In genomic region chr1:221316491-221317056, GRCh38 we compare ENCODE assay signal across 25 cellular contexts.
DNase-seq lines count a peak whose midpoint lies in the region; ATAC-seq, FAIRE-seq and TF ChIP-seq lines count a peak whose summit lies in the region.
"Had no signal": no experiment of that assay in that cellular context is flagged by ENCODE, and none has a peak within 500 bp of the region (broad histone marks: within the 10 kb centered on the region; RNA-seq: fewer than 3 reads in every experiment).

No MANE protein-coding gene starts in this region.

- H3K4me3 ChIP-seq in A549 (no peak overlapping the region), RWPE2 (ENCODE audit: severe bottlenecking) (no peak overlapping the region), coronary artery (no peak overlapping the region), small intestine (ENCODE audit: low read depth in 1 of 2, low read length in 2 of 2) (no peak overlapping the region), prostate gland (no peak overlapping the region)
- H3K4me3 ChIP-seq: colonic mucosa, right atrium auricular region had no signal

- FAIRE-seq in A549 (lab: Jason Lieb, UNC) (no peak), small intestine (lab: Jason Lieb, UNC) (no peak)
- FAIRE-seq: endothelial cell of umbilical vein, GM19239 had no signal

- no TSS peak for BruUV-seq in Calu3 (replicated peaks; lab: Mats Ljungman, UMichigan)

- H3K9me3 Mint-ChIP-seq in Calu3 (ENCODE audit: low read depth, unreplicated experiment) = peaks cover 5% of the 10 kb centered on the region
- H3K9me3 Mint-ChIP-seq: activated B cell treated with CpG ODN at 0.5 μM for 24 hours; T-helper 1 cell treated with Interleukin-12 subunit alpha and Interleukin-12 subunit beta and Interleukin-4 antibody, amounts not matched to agents 30 μg/mL and 1 μg/mL, for 36 hours had no signal

- POLR2A ChIA-PET in A549 (lab: Yijun Ruan, JAX) = no interaction called here

- H3K36me3 ChIP-seq in RWPE2 (ENCODE audit: low read depth) = no peaks in the 10 kb centered on the region
- H3K36me3 ChIP-seq in small intestine (ENCODE audit: control insufficient read depth in 2 of 2, insufficient read depth in 2 of 2, low read length in 2 of 2) = no peaks in the 10 kb centered on the region
- H3K36me3 ChIP-seq in prostate gland = no peaks in the 10 kb centered on the region
- H3K36me3 ChIP-seq: colonic mucosa, right atrium auricular region had no signal

- CTCF ChIA-PET in A549 (lab: Yijun Ruan, JAX) = no interaction called here
- CTCF ChIA-PET in Calu3 (lab: Charles Lee) = no interaction called here

- TF ChIP-seq CTCF in A549 (IDR thresholded peaks at IDR 0.05) (no peak), Calu3 (IDR thresholded peaks at IDR 0.05; ENCODE audit: unreplicated experiment) (no peak), RWPE2 (IDR thresholded peaks at IDR 0.05; ENCODE audit: poor library complexity, severe bottlenecking) (no peak), coronary artery (IDR thresholded peaks at IDR 0.05) (no peak), prostate gland (IDR thresholded peaks at IDR 0.05) (no peak)

- H3K27ac ChIP-seq in A549 (peak overlapping the region; percentile 46 to 59), RWPE2 (ENCODE audit: poor library complexity, severe bottlenecking) (no peak overlapping the region), coronary artery (peak overlapping the region in 1 of 2 donors; percentile 30), small intestine (ENCODE audit: low read depth in 1 of 2, low read length in 1 of 2) (no peak overlapping the region), prostate gland (no peak overlapping the region)
- H3K27ac ChIP-seq: colonic mucosa, right atrium auricular region, RWPE1 had no signal

- no peak overlapping the region for H3K4me3 Mint-ChIP-seq in Calu3 (ENCODE audit: low read depth, unreplicated experiment)
- H3K4me3 Mint-ChIP-seq: activated B cell treated with CpG ODN at 0.5 μM for 24 hours; B cell; T-helper 1 cell treated with Interleukin-12 subunit alpha and Interleukin-12 subunit beta and Interleukin-4 antibody, amounts not matched to agents 30 μg/mL and 1 μg/mL, for 36 hours had no signal

- peak overlapping the region; percentile 12 for H3K27ac Mint-ChIP-seq in Calu3 (ENCODE audit: unreplicated experiment)
- H3K27ac Mint-ChIP-seq: activated B cell treated with CpG ODN at 0.5 μM for 24 hours; B cell; T-helper 1 cell treated with Interleukin-12 subunit alpha and Interleukin-12 subunit beta and Interleukin-4 antibody, amounts not matched to agents 30 μg/mL and 1 μg/mL, for 36 hours had no signal

- DNase-seq in A549 (ENCODE audit: low read depth in 1 of 2, low spot score in 1 of 2) = peak in 1 of 2 experiments; percentile 9
- DNase-seq in Calu3 = no peak
- DNase-seq in RWPE2 (ENCODE audit: low spot score) = no peak
- DNase-seq in fibroblast of peridontal ligament (ENCODE audit: extremely low read depth) = peak; percentile 88
- no peak for DNase-seq in coronary artery (ENCODE audit: low spot score)
- DNase-seq in small intestine = no peak
- no peak for DNase-seq in prostate gland (ENCODE audit: low spot score)
- DNase-seq: activated B cell treated with CpG ODN at 0.5 μM for 24 hours; activated effector memory CD4-positive, alpha-beta T cell treated with Interleukin-2 at 50 U/mL for 16 hours; anterior cingulate cortex; colonic mucosa; DMS 273 treated with DMSO at 0.1 percent for 48 hours; head of caudate nucleus; islet precursor cell; KBM-7; mesendoderm; NCI-H1092; stimulated activated CD4-positive, alpha-beta T cell treated with anti-CD3 and anti-CD28 coated beads, Interleukin-2, amount 100 ng/mL, for 24 hours had no signal

- TF ChIP-seq POLR2A in A549 (IDR thresholded peaks at IDR 0.05; ENCODE audit: low read length) = no peak
- TF ChIP-seq POLR2A in prostate gland (IDR thresholded peaks at IDR 0.05) = no peak

- TF ChIP-seq RAD21 in A549 (conservative IDR thresholded peaks at IDR 0.05 in 1 of 2, IDR thresholded peaks at IDR 0.05 in 1 of 2) = no peak

- peaks cover 10% of the 10 kb centered on the region; the same call in 2 of the 3 replicates for H3K4me1 ChIP-seq in A549
- no peaks in the 10 kb centered on the region for H3K4me1 ChIP-seq in RWPE2 (ENCODE audit: insufficient read depth, poor library complexity, severe bottlenecking)
- no peaks in the 10 kb centered on the region for H3K4me1 ChIP-seq in small intestine (ENCODE audit: control insufficient read depth in 2 of 2, insufficient read depth in 1 of 2, low read depth in 1 of 2, low read length in 1 of 2)
- H3K4me1 ChIP-seq in prostate gland (replicated peaks) = no peaks in the 10 kb centered on the region
- H3K4me1 ChIP-seq: colonic mucosa, right atrium auricular region had no signal

- 50% methylated on average over 1 of the region's 1 CpG for WGBS in A549 (ENCODE audit: missing lambda C conversion rate)
- 75 to 86% (median 84%) methylated on average over 1 of the region's 1 CpG for WGBS in small intestine, 3 donors
- 58% methylated on average over 1 of the region's 1 CpG for WGBS in prostate gland

- H3K4me2 ChIP-seq in A549 = 0 out of 3 replicates have a peak overlapping the region, but pooled peaks have one; percentile 10

- intact Hi-C loops in Calu3 (cut with micrococcal nuclease; ENCODE audit: unreplicated experiment) (no loop called here), prostate gland (cut with DNase I) (no loop called here)

- ATAC-seq in A549 (peak in 1 of 2 experiments; percentile 19; a peak in 1 of 6 replicates), RWPE2 (ENCODE audit: low read depth) (0 out of 3 replicates have a peak, but pooled peaks have one; percentile 14), HG02981 (IDR thresholded peaks at IDR 0.05; ENCODE audit: unreplicated experiment) (no peak)

- H3K36me3 Mint-ChIP-seq in Calu3 (ENCODE audit: insufficient read depth, unreplicated experiment) = no peaks in the 10 kb centered on the region

- no peak for TF ChIP-seq EP300 in A549 (IDR thresholded peaks at IDR 0.05)

- no peaks in the 10 kb centered on the region for H3K27me3 Mint-ChIP-seq in Calu3 (ENCODE audit: unreplicated experiment)

- H3K27me3 ChIP-seq in RWPE2 (ENCODE audit: insufficient read depth, poor library complexity, severe bottlenecking) (no peaks in the 10 kb centered on the region), small intestine (ENCODE audit: control insufficient read depth in 2 of 2, insufficient read depth in 2 of 2, low read length in 2 of 2) (no peaks in the 10 kb centered on the region), prostate gland (replicated peaks; ENCODE audit: insufficient read depth) (no peaks in the 10 kb centered on the region)
- H3K27me3 ChIP-seq: colonic mucosa, right atrium auricular region had no signal

- H3K9me3 ChIP-seq in A549 (no peaks in the 10 kb centered on the region), RWPE2 (ENCODE audit: severe bottlenecking) (no peaks in the 10 kb centered on the region), small intestine (ENCODE audit: control insufficient read depth, low read depth) (no peaks in the 10 kb centered on the region), prostate gland (no peaks in the 10 kb centered on the region)
- H3K9me3 ChIP-seq: colonic mucosa, right atrium auricular region had no signal

- peaks cover 16% of the 10 kb centered on the region for H3K4me1 Mint-ChIP-seq in Calu3 (ENCODE audit: low read depth, unreplicated experiment)
- H3K4me1 Mint-ChIP-seq: activated B cell treated with CpG ODN at 0.5 μM for 24 hours, B cell had no signal

TF ChIP-seq in A549, 52 proteins besides CTCF, POLR2A, EP300 and RAD21:
- TF ChIP-seq HOXB13 (CRISPR knock-in tag; IDR thresholded peaks at IDR 0.05; ENCODE audit: low read depth) = no peak
- no peak for TF ChIP-seq BCL3 (IDR thresholded peaks at IDR 0.05)
- TF ChIP-seq HOXA7 (CRISPR knock-in tag; IDR thresholded peaks at IDR 0.05) = no peak
- TF ChIP-seq FOSL2 (IDR thresholded peaks at IDR 0.05) = no peak
- 0 out of 2 replicates have a peak, but pooled peaks have one; percentile 8 for TF ChIP-seq FOSL2 (CRISPR knock-in tag; IDR thresholded peaks at IDR 0.05)
- TF ChIP-seq CEBPB (IDR thresholded peaks at IDR 0.05) = peak; percentile 19 to 67; a peak in 2 of 4 replicates

Comparison
In these comparisons a context has a peak if more than half of its experiments do, and no peak if none do; other contexts are left out.
1. H3K27ac ChIP-seq: peak in A549 (2 of 2); none in RWPE2 (single experiment), small intestine (0 of 2) and prostate gland (0 of 2).